16 cellular contexts compared by ENCODE assay signal in genomic region chr14:97359391-97359790, GRCh38.
A peak's percentile ranks its signal among the peaks of the same experiment; 100 is the strongest.
DNase-seq lines count a peak whose midpoint lies in the region; ATAC-seq and TF ChIP-seq lines count a peak whose summit lies in the region.
"Had no signal": no experiment of that assay in that cellular context is flagged by ENCODE, and none has a peak within 500 bp of the region (broad histone marks: within the 10 kb centered on the region; RNA-seq: fewer than 3 reads in every experiment).

No MANE protein-coding gene starts in this region.

- DNase-seq in NCI-H1092 treated with DMSO at 0.1 percent for 48 hours (lab: John Stamatoyannopoulos, UW) (peak; percentile 97), NCI-H1436 (lab: John Stamatoyannopoulos, UW) (peak; percentile 89), NCI-H69 (lab: John Stamatoyannopoulos, UW) (peak; percentile 31), sigmoid colon (no peak)
- no peak for DNase-seq in activated CD8-positive, alpha-beta memory T cell treated with anti-CD3 and anti-CD28 coated beads, Interleukin-2, amount 10 ng/mL, durations not matched to agents 7 days and 5 days
- no peak for DNase-seq in activated CD8-positive, alpha-beta memory T cell treated with anti-CD3 and anti-CD28 coated beads, Interleukin-2, amount 50 U/mL, for 4 hours
- DNase-seq: ACHN, AML-193, H7, Kasumi-1, MM.1S, NCI-H2171 treated with DMSO at 0.1 percent for 48 hours, NCI-H524 had no signal

- 49 to 63% methylated on average over 4 of the region's 4 CpGs for WGBS in sigmoid colon, 2 donors

- H3K4me3 Mint-ChIP-seq in activated CD8-positive, alpha-beta memory T cell treated with anti-CD3 and anti-CD28 coated beads, Interleukin-2, amount 10 ng/mL, durations not matched to agents 7 days and 5 days = no peak overlapping the region
- H3K4me3 Mint-ChIP-seq: CD14-positive monocyte, IgD-negative memory B cell had no signal

- H2AFZ ChIP-seq in neural cell (ENCODE audit: low read depth, low read length) = no peak overlapping the region

- no peaks in the 10 kb centered on the region for H3K9me3 Mint-ChIP-seq in activated CD8-positive, alpha-beta memory T cell treated with anti-CD3 and anti-CD28 coated beads, Interleukin-2, amount 10 ng/mL, durations not matched to agents 7 days and 5 days (ENCODE audit: low read depth)

- H3K27me3 Mint-ChIP-seq in activated CD8-positive, alpha-beta memory T cell treated with anti-CD3 and anti-CD28 coated beads, Interleukin-2, amount 10 ng/mL, durations not matched to agents 7 days and 5 days = peaks cover 2% of the 10 kb centered on the region

- no peak overlapping the region for H3K27ac Mint-ChIP-seq in activated CD8-positive, alpha-beta memory T cell treated with anti-CD3 and anti-CD28 coated beads, Interleukin-2, amount 10 ng/mL, durations not matched to agents 7 days and 5 days
- H3K27ac Mint-ChIP-seq: CD14-positive monocyte had no signal

- intact Hi-C loops in sigmoid colon (cut with DNase I) = no loop called here

- no peak for TF ChIP-seq RAD21 in neural cell (conservative IDR thresholded peaks at IDR 0.05)

- no peak overlapping the region for H3K4me2 ChIP-seq in neural cell (ENCODE audit: low read length)

- TF ChIP-seq CTCF in neural cell (IDR thresholded peaks at IDR 0.05; ENCODE audit: poor library complexity, severe bottlenecking) (no peak), sigmoid colon (IDR thresholded peaks at IDR 0.05) (no peak)

- no peaks in the 10 kb centered on the region for H3K27me3 ChIP-seq in neural cell (ENCODE audit: insufficient read depth, low read depth, low read length)
- H3K27me3 ChIP-seq in sigmoid colon = no peaks in the 10 kb centered on the region

- ATAC-seq in activated CD8-positive, alpha-beta memory T cell treated with anti-CD3 and anti-CD28 coated beads, Interleukin-2, amount 10 ng/mL, durations not matched to agents 7 days and 5 days = no peak

- no peaks in the 10 kb centered on the region for H4K20me1 ChIP-seq in neural cell (ENCODE audit: insufficient read depth)

- H3K27ac ChIP-seq in neural cell (ENCODE audit: low read length) (peak overlapping the region; percentile 29), sigmoid colon (no peak overlapping the region)

- no peak for TF ChIP-seq EP300 in neural cell (conservative IDR thresholded peaks at IDR 0.05; ENCODE audit: poor library complexity, severe bottlenecking)
- TF ChIP-seq EP300 in sigmoid colon (IDR thresholded peaks at IDR 0.05) = no peak

- no peak overlapping the region for H3K9ac ChIP-seq in neural cell (ENCODE audit: low read length)

- CTCF ChIA-PET in activated CD8-positive, alpha-beta memory T cell treated with anti-CD3 and anti-CD28 coated beads, Interleukin-2, amount 10 ng/mL, durations not matched to agents 7 days and 5 days (lab: Charles Lee) = interaction anchor here (1.5 kb wide), 1 partner anchor 14 kb away, joined by 3 read pairs; no protein-coding TSS in a partner anchor

- H3K36me3 ChIP-seq in neural cell (ENCODE audit: insufficient read depth, low read length) (no peaks in the 10 kb centered on the region), sigmoid colon (no peaks in the 10 kb centered on the region)

- no peak overlapping the region for H3K4me3 ChIP-seq in neural cell (ENCODE audit: low read length)
- no peak overlapping the region for H3K4me3 ChIP-seq in sigmoid colon

- H3K79me2 ChIP-seq in neural cell (replicated peaks; ENCODE audit: insufficient read depth, low read length) = no peaks in the 10 kb centered on the region

- H3K36me3 Mint-ChIP-seq in activated CD8-positive, alpha-beta memory T cell treated with anti-CD3 and anti-CD28 coated beads, Interleukin-2, amount 10 ng/mL, durations not matched to agents 7 days and 5 days = peaks cover 1% of the 10 kb centered on the region
- H3K36me3 Mint-ChIP-seq: CD14-positive monocyte, IgD-negative memory B cell had no signal

- no peaks in the 10 kb centered on the region for H3K9me2 ChIP-seq in neural cell (ENCODE audit: insufficient read depth, low read length)

- TF ChIP-seq POLR2A in sigmoid colon (IDR thresholded peaks at IDR 0.05) = no peak

- no peaks in the 10 kb centered on the region for H3K4me1 Mint-ChIP-seq in activated CD8-positive, alpha-beta memory T cell treated with anti-CD3 and anti-CD28 coated beads, Interleukin-2, amount 10 ng/mL, durations not matched to agents 7 days and 5 days
- H3K4me1 Mint-ChIP-seq: CD14-positive monocyte, IgD-negative memory B cell had no signal

- no peaks in the 10 kb centered on the region for H3K9me3 ChIP-seq in neural cell (ENCODE audit: low read length)
- H3K9me3 ChIP-seq in sigmoid colon = no peaks in the 10 kb centered on the region

- no peaks in the 10 kb centered on the region for H3K4me1 ChIP-seq in sigmoid colon

- no peaks in the 10 kb centered on the region for H3F3A ChIP-seq in neural cell (ENCODE audit: insufficient read depth, low read length, poor library complexity, severe bottlenecking)

TF ChIP-seq in neural cell, 6 proteins besides CTCF, POLR2A, EP300 and RAD21:
- peak; percentile 54 for TF ChIP-seq POLR2AphosphoS5 (IDR thresholded peaks at IDR 0.05)
- TF ChIP-seq EZH2 (IDR thresholded peaks at IDR 0.05; ENCODE audit: borderline replicate concordance, insufficient read depth, low read length, poor library complexity, severe bottlenecking) = no peak

Comparison
In these comparisons a context has a peak if more than half of its experiments do, and no peak if none do; other contexts are left out.
1. DNase-seq: peak in NCI-H1092 treated with DMSO at 0.1 percent for 48 hours (single experiment), NCI-H1436 (single experiment) and NCI-H69 (single experiment); none in activated CD8-positive, alpha-beta memory T cell treated with anti-CD3 and anti-CD28 coated beads, Interleukin-2, amount 10 ng/mL, durations not matched to agents 7 days and 5 days (single experiment), activated CD8-positive, alpha-beta memory T cell treated with anti-CD3 and anti-CD28 coated beads, Interleukin-2, amount 50 U/mL, for 4 hours (single experiment) and sigmoid colon (single experiment).